ENCODE assay signal across 8 cellular contexts in genomic region chr15:31483053-31483923, GRCh38.
DNase-seq lines count a peak whose midpoint lies in the region; ATAC-seq and TF ChIP-seq lines count a peak whose summit lies in the region.

No MANE protein-coding gene starts in this region.

- peaks cover 5 to 15% (median 9%) of the 10 kb centered on the region in 4 donors for H3K4me1 ChIP-seq in esophagus muscularis mucosa
- H3K4me1 ChIP-seq in sigmoid colon, result peaks cover 0 to 8% (median under 1%) of the 10 kb centered on the region in 4 donors

- H3K36me3 ChIP-seq in esophagus muscularis mucosa (peaks cover 0 to 5% (median 2%) of the 10 kb centered on the region in 4 donors), sigmoid colon (no peaks in the 10 kb centered on the region)

- no peaks in the 10 kb centered on the region for H3K9me3 Mint-ChIP-seq in activated CD4-positive, alpha-beta memory T cell treated with anti-CD3 and anti-CD28 coated beads, Interleukin-2, amount 10 ng/mL, durations not matched to agents 7 days and 5 days

- H3K4me3 ChIP-seq in esophagus muscularis mucosa, result peak overlapping the region; percentile 39 to 54 (median 46)
- H3K4me3 ChIP-seq in sigmoid colon, result peak overlapping the region in 3 of 4 donors; percentile 9 to 36 (median 25)

- H3K4me1 Mint-ChIP-seq in activated CD4-positive, alpha-beta memory T cell treated with anti-CD3 and anti-CD28 coated beads, Interleukin-2, amount 10 ng/mL, durations not matched to agents 7 days and 5 days, result peaks cover 62% of the 10 kb centered on the region

- peak overlapping the region; percentile 86 for H3K4me3 Mint-ChIP-seq in activated CD4-positive, alpha-beta memory T cell treated with anti-CD3 and anti-CD28 coated beads, Interleukin-2, amount 10 ng/mL, durations not matched to agents 7 days and 5 days

- POLR2A ChIA-PET in activated CD4-positive, alpha-beta memory T cell treated with anti-CD3 and anti-CD28 coated beads, Interleukin-2, amount 10 ng/mL, durations not matched to agents 7 days and 5 days (lab: Charles Lee), result interaction anchor here (0.6 to 4.4 kb wide), 16 partner anchors 8 to 276 kb away, joined by 3 to 48 read pairs (median 7); partner anchors contain the start of gene KLF13

- peak overlapping the region; percentile 86 for H3K27ac Mint-ChIP-seq in activated CD4-positive, alpha-beta memory T cell treated with anti-CD3 and anti-CD28 coated beads, Interleukin-2, amount 10 ng/mL, durations not matched to agents 7 days and 5 days

- H3K27ac ChIP-seq in esophagus muscularis mucosa (replicated peaks in 1 of 4) (no peak overlapping the region), sigmoid colon (no peak overlapping the region)

- CTCF ChIA-PET in activated CD4-positive, alpha-beta memory T cell treated with anti-CD3 and anti-CD28 coated beads, Interleukin-2, amount 10 ng/mL, durations not matched to agents 7 days and 5 days (lab: Charles Lee), result interaction anchor here (0.6 to 3.0 kb wide), 11 partner anchors 10 to 283 kb away, joined by 3 to 21 read pairs (median 4); no protein-coding TSS in a partner anchor

- H3K9me3 ChIP-seq in esophagus muscularis mucosa (no peaks in the 10 kb centered on the region), sigmoid colon (no peaks in the 10 kb centered on the region)

- 15% methylated on average over 39 of the region's 138 CpGs for WGBS in esophagus muscularis mucosa
- WGBS in sigmoid colon, 2 donors, result 2 to 16% methylated on average over 138 of the region's 138 CpGs

- intact Hi-C loops in esophagus muscularis mucosa (cut with DNase I), result no loop called here
- intact Hi-C loops in sigmoid colon (cut with DNase I), result no loop called here

- DNase-seq in activated CD4-positive, alpha-beta memory T cell treated with anti-CD3 and anti-CD28 coated beads, Interleukin-2, amount 10 ng/mL, durations not matched to agents 7 days and 5 days, result peak; percentile 64
- DNase-seq in esophagus muscularis mucosa (ENCODE audit: extremely low spot score) (no peak), sigmoid colon (no peak), DMS53 (lab: John Stamatoyannopoulos, UW) (no peak), NCI-H345 treated with DMSO at 0.1 percent for 48 hours (lab: John Stamatoyannopoulos, UW; ENCODE audit: unreplicated experiment) (no peak)

- H3K27me3 Mint-ChIP-seq in activated CD4-positive, alpha-beta memory T cell treated with anti-CD3 and anti-CD28 coated beads, Interleukin-2, amount 10 ng/mL, durations not matched to agents 7 days and 5 days, result peaks cover 7% of the 10 kb centered on the region

- TF ChIP-seq EP300 in esophagus muscularis mucosa (IDR thresholded peaks at IDR 0.05) (no peak), sigmoid colon (IDR thresholded peaks at IDR 0.05) (no peak)

- peak; percentile 24 for TF ChIP-seq POLR2A in GM10847 (IDR thresholded peaks at IDR 0.05; ENCODE audit: extremely low read depth, insufficient read length)
- TF ChIP-seq POLR2A in esophagus muscularis mucosa (IDR thresholded peaks at IDR 0.05; ENCODE audit: low read depth), result no peak
- no peak for TF ChIP-seq POLR2A in sigmoid colon (IDR thresholded peaks at IDR 0.05)

- H3K36me3 Mint-ChIP-seq in activated CD4-positive, alpha-beta memory T cell treated with anti-CD3 and anti-CD28 coated beads, Interleukin-2, amount 10 ng/mL, durations not matched to agents 7 days and 5 days (ENCODE audit: low read depth), result peaks cover 33% of the 10 kb centered on the region

- H3K27me3 ChIP-seq in esophagus muscularis mucosa (peaks cover 0 to 32% (median 10%) of the 10 kb centered on the region in 4 donors), sigmoid colon (peaks cover 15 to 52% (median 21%) of the 10 kb centered on the region in 3 donors)

- TF ChIP-seq CTCF in esophagus muscularis mucosa (IDR thresholded peaks at IDR 0.05) (no peak), sigmoid colon (IDR thresholded peaks at IDR 0.05) (no peak)

- ATAC-seq in GM19452 (IDR thresholded peaks at IDR 0.05; ENCODE audit: unreplicated experiment) (no peak), GM18907 (IDR thresholded peaks at IDR 0.05; ENCODE audit: unreplicated experiment) (no peak)
